Comparison of ENCODE assay signal across 9 cellular contexts in genomic region chr2:205699554-205700289, GRCh38. TPM values are rescaled to one million over a fixed set of nuclear protein-coding genes. Genes with fewer than 3 reads are reported as not detected.
DNase-seq lines count a peak whose midpoint lies in the region; ATAC-seq, FAIRE-seq and TF ChIP-seq lines count a peak whose summit lies in the region.
"Had no signal": no experiment of that assay in that cellular context is flagged by ENCODE, and none has a peak within 500 bp of the region (broad histone marks: within the 10 kb centered on the region; RNA-seq: fewer than 3 reads in every experiment).

No MANE protein-coding gene starts in this region.

- no peak overlapping the region for H3K4me3 Mint-ChIP-seq in neural progenitor cell

- H3K9me3 ChIP-seq in neural progenitor cell (ENCODE audit: low read depth), result no peaks in the 10 kb centered on the region
- H3K9me3 ChIP-seq: prostate gland had no signal

- peaks cover 92% of the 10 kb centered on the region for H3K4me1 ChIP-seq in neural progenitor cell
- H3K4me1 ChIP-seq: prostate gland had no signal

- H3K9ac ChIP-seq in neural progenitor cell, result no peak overlapping the region

- H3K4me1 Mint-ChIP-seq in neural progenitor cell, result peaks cover 67% of the 10 kb centered on the region

- no peaks in the 10 kb centered on the region for H3K9me3 Mint-ChIP-seq in neural progenitor cell

- H3K4me2 ChIP-seq in neural progenitor cell, result peak overlapping the region; percentile 10

- peaks cover 18% of the 10 kb centered on the region for H4K20me1 ChIP-seq in neural progenitor cell (ENCODE audit: low read depth)

- ATAC-seq in GM21619 (IDR thresholded peaks at IDR 0.05; ENCODE audit: unreplicated experiment), result no peak

- DNase-seq in GM12891 (ENCODE audit: insufficient read length, low spot score), result no peak
- peak; percentile 71 for DNase-seq in NCI-H82 (lab: John Stamatoyannopoulos, UW)
- no peak for DNase-seq in caudate nucleus (lab: John Stamatoyannopoulos, UW)
- no peak for DNase-seq in neural progenitor cell (ENCODE audit: low spot score)
- DNase-seq in GDM1 (lab: John Stamatoyannopoulos, UW), result no peak
- DNase-seq in RCC 7860 (ENCODE audit: low spot score), result no peak
- no peak for DNase-seq in globus pallidus (ENCODE audit: low spot score)

- peaks cover 15% of the 10 kb centered on the region for H3K27me3 Mint-ChIP-seq in neural progenitor cell (ENCODE audit: insufficient read depth, low read depth)

- no peak for TF ChIP-seq POLR2A in GM12891 (IDR thresholded peaks at IDR 0.05; ENCODE audit: low read depth, low read length)

- H3K36me3 ChIP-seq in neural progenitor cell, result no peaks in the 10 kb centered on the region
- H3K36me3 ChIP-seq: prostate gland had no signal

- peak overlapping the region; percentile 31 for H3K27ac ChIP-seq in caudate nucleus (ENCODE audit: low read depth, low read length)
- no peak overlapping the region for H3K27ac ChIP-seq in neural progenitor cell
- H3K27ac ChIP-seq: prostate gland had no signal

- FAIRE-seq in GM12891 (lab: Jason Lieb, UNC), result no peak
- FAIRE-seq in RCC 7860 (lab: Jason Lieb, UNC), result no peak

- H2AFZ ChIP-seq in neural progenitor cell (replicated peaks), result no peak overlapping the region

- no peak overlapping the region for H3K4me3 ChIP-seq in neural progenitor cell
- H3K4me3 ChIP-seq: prostate gland had no signal

- no peak for TF ChIP-seq CTCF in neural progenitor cell (IDR thresholded peaks at IDR 0.05)

- H3F3A ChIP-seq in neural progenitor cell (ENCODE audit: low read depth), result peaks cover 45% of the 10 kb centered on the region

- H3K79me2 ChIP-seq in neural progenitor cell (ENCODE audit: low read depth), result peaks cover 43% of the 10 kb centered on the region

- no peaks in the 10 kb centered on the region for H3K36me3 Mint-ChIP-seq in neural progenitor cell

- no peaks in the 10 kb centered on the region for H3K27me3 ChIP-seq in neural progenitor cell

- no peak overlapping the region for H3K27ac Mint-ChIP-seq in neural progenitor cell

TF ChIP-seq in GM12891, 5 proteins besides CTCF, POLR2A, EP300 and RAD21:
- TF ChIP-seq SPI1 (IDR thresholded peaks at IDR 0.05; ENCODE audit: low read depth, low read length) (peak; percentile 89), POLR2AphosphoS5 (IDR thresholded peaks at IDR 0.05; ENCODE audit: low read depth, low read length) (no peak)

RNA-seq across cellular contexts. Expression of gene NRP2, which starts 17.4 kb away (rescaled TPM):
- 0.55 TPM for polyA plus RNA-seq in GM12891 (2012; ENCODE audit: low read depth, missing spikeins)
- total RNA-seq in neural progenitor cell (ENCODE audit: low replicate concordance), result 27.8 and 32.0 TPM in 2 replicates
